29 cellular contexts compared by ENCODE assay signal in the genomic region with DNA sequence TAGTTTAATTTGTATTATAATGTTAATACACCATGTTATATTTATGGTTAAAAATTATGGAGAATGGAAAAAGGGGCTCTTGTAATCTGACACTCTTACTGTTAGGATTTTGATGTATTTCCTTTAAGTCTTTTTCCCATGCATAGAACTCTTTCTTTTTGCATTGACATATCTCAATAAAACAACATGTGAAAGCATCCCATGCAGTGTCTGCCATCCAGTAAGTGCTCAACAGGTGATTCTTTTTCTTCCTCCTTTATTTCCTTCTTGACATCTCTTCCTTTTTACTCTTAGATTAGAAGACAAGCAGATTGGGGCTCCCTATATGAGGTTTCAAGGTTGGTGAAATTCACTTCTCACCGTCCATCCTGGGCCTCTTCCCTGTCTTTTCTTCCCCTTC. TPM values are rescaled to one million over a fixed set of nuclear protein-coding genes. Genes with fewer than 3 reads are reported as not detected.
DNase-seq lines count a peak whose midpoint lies in the region; ATAC-seq and TF ChIP-seq lines count a peak whose summit lies in the region.
"Had no signal": no experiment of that assay in that cellular context is flagged by ENCODE, and none has a peak within 500 bp of the region (broad histone marks: within the 10 kb centered on the region; RNA-seq: fewer than 3 reads in every experiment).

No MANE protein-coding gene starts in this region.

- no peaks in the 10 kb centered on the region for H3K27me3 ChIP-seq in right cardiac atrium (ENCODE audit: control insufficient read depth, insufficient read depth)
- no peaks in the 10 kb centered on the region for H3K27me3 ChIP-seq in skeletal muscle satellite cell (ENCODE audit: control insufficient read depth, insufficient read depth, low read length)
- H3K27me3 ChIP-seq in hepatocyte = no peaks in the 10 kb centered on the region
- H3K27me3 ChIP-seq: neural progenitor cell, Peyer's patch, testis had no signal

- H3K27me3 Mint-ChIP-seq in activated T-cell treated with anti-CD3 and anti-CD28 coated beads, Interleukin-2, amount 50 U/mL, for 24 hours = peaks cover 29% of the 10 kb centered on the region
- H3K27me3 Mint-ChIP-seq: progenitor cell of endocrine pancreas had no signal

- no peak overlapping the region for H2AFZ ChIP-seq in hepatocyte
- H2AFZ ChIP-seq: neural progenitor cell had no signal

- no peak for TF ChIP-seq CTCF in HEK293 (tag by site-specific recombination; IDR thresholded peaks at IDR 0.05)
- no peak for TF ChIP-seq CTCF in WI38 (IDR thresholded peaks at IDR 0.05; ENCODE audit: low read depth, low read length)
- TF ChIP-seq CTCF in hepatocyte (IDR thresholded peaks at IDR 0.05; ENCODE audit: poor library complexity) = no peak

- H3K4me1 ChIP-seq in HEK293 (ENCODE audit: control insufficient read depth, insufficient read depth, low read length) (0 out of 2 replicates have a peak, but pooled peaks cover 3% of the 10 kb centered on the region), right cardiac atrium (ENCODE audit: control insufficient read depth, insufficient read depth, low read length) (peaks cover 2% of the 10 kb centered on the region), skeletal muscle satellite cell (ENCODE audit: control insufficient read depth, insufficient read depth, low read length) (peaks cover 17% of the 10 kb centered on the region), hepatocyte (ENCODE audit: insufficient read depth) (peaks cover 13% of the 10 kb centered on the region)

- H3K27ac ChIP-seq in HEK293 (ENCODE audit: extremely low read depth, low read depth, low read length) (no peak overlapping the region), right cardiac atrium (ENCODE audit: low read length) (peak overlapping the region; percentile 85), hepatocyte (no peak overlapping the region)
- H3K27ac ChIP-seq: HL-60, neural progenitor cell, spleen, testis had no signal

- no peaks in the 10 kb centered on the region for H3K36me3 Mint-ChIP-seq in activated T-cell treated with anti-CD3 and anti-CD28 coated beads, Interleukin-2, amount 50 U/mL, for 24 hours (ENCODE audit: low read depth)
- H3K36me3 Mint-ChIP-seq: stimulated activated effector memory CD8-positive, alpha-beta T cell treated with anti-CD3 and anti-CD28 coated beads, Interleukin-12 subunit alpha, Interleukin-12 subunit beta, amount 100 ng/mL, for 72 hours had no signal

- peak overlapping the region; percentile 100 for H3K9ac ChIP-seq in skeletal muscle satellite cell (ENCODE audit: low read depth, low read length)
- H3K9ac ChIP-seq: neural progenitor cell had no signal

- H3K4me1 Mint-ChIP-seq in activated T-cell treated with anti-CD3 and anti-CD28 coated beads, Interleukin-2, amount 50 U/mL, for 24 hours (ENCODE audit: low read depth) = peaks cover 14% of the 10 kb centered on the region

- TF ChIP-seq POLR2A in erythroblast (IDR thresholded peaks at IDR 0.05; ENCODE audit: low read length) = no peak

- H3K4me3 ChIP-seq in HEK293 (ENCODE audit: low read depth, low read length) (no peak overlapping the region), WI38 (ENCODE audit: low read depth, low read length) (peak overlapping the region; percentile 90), right cardiac atrium (ENCODE audit: low read length) (peak overlapping the region; percentile 63), skeletal muscle satellite cell (ENCODE audit: low read length) (peak overlapping the region; percentile 100), hepatocyte (no peak overlapping the region)
- H3K4me3 ChIP-seq: mucosa of descending colon, neural progenitor cell, spleen, testis had no signal

- no peak for ATAC-seq in right cardiac atrium
- ATAC-seq: HepG2; mucosa of descending colon; stimulated activated effector memory CD8-positive, alpha-beta T cell treated with anti-CD3 and anti-CD28 coated beads, Interleukin-12 subunit alpha, Interleukin-12 subunit beta, amount 100 ng/mL, for 72 hours; T-helper 17 cell had no signal

- 77% methylated on average over 1 of the region's 1 CpG for WGBS in right cardiac atrium
- 93% methylated on average over 1 of the region's 1 CpG for WGBS in hepatocyte (ENCODE audit: low lambda C conversion rate, missing lambda C conversion rate)

- intact Hi-C loops in right cardiac atrium (cut with DNase I) = no loop called here

- no peaks in the 10 kb centered on the region for H4K20me1 ChIP-seq in hepatocyte (ENCODE audit: insufficient read depth, poor library complexity, severe bottlenecking)

- no peaks in the 10 kb centered on the region for H3K9me3 Mint-ChIP-seq in activated T-cell treated with anti-CD3 and anti-CD28 coated beads, Interleukin-2, amount 50 U/mL, for 24 hours
- H3K9me3 Mint-ChIP-seq: H9; neural progenitor cell; stimulated activated effector memory CD8-positive, alpha-beta T cell treated with anti-CD3 and anti-CD28 coated beads, Interleukin-12 subunit alpha, Interleukin-12 subunit beta, amount 100 ng/mL, for 72 hours had no signal

- no peaks in the 10 kb centered on the region for H3K36me3 ChIP-seq in HEK293 (ENCODE audit: control insufficient read depth in 2 of 2, insufficient read depth in 1 of 2, low read length in 2 of 2)
- H3K36me3 ChIP-seq in skeletal muscle satellite cell (ENCODE audit: insufficient read depth, low read length) = peaks cover 34% of the 10 kb centered on the region
- H3K36me3 ChIP-seq in hepatocyte (replicated peaks; ENCODE audit: insufficient read depth, low read depth) = no peaks in the 10 kb centered on the region
- H3K36me3 ChIP-seq: neural progenitor cell, Peyer's patch, spleen had no signal

- no peaks in the 10 kb centered on the region for H3K9me3 ChIP-seq in HEK293 (ENCODE audit: control insufficient read depth, insufficient read depth, low read depth, low read length)
- no peaks in the 10 kb centered on the region for H3K9me3 ChIP-seq in right cardiac atrium (ENCODE audit: control insufficient read depth, low read length)
- H3K9me3 ChIP-seq in skeletal muscle satellite cell (replicated peaks; ENCODE audit: low read length) = no peaks in the 10 kb centered on the region
- H3K9me3 ChIP-seq in hepatocyte (ENCODE audit: low read depth) = no peaks in the 10 kb centered on the region
- H3K9me3 ChIP-seq: mucosa of descending colon, Peyer's patch, spleen, testis had no signal

- H3K4me2 ChIP-seq in skeletal muscle satellite cell (ENCODE audit: low read length) = peak overlapping the region; percentile 93
- H3K4me2 ChIP-seq in hepatocyte = no peak overlapping the region
- H3K4me2 ChIP-seq: neural progenitor cell had no signal

- POLR2A ChIA-PET in HEK293 (lab: Yijun Ruan, JAX) = no interaction called here

- peaks cover 49% of the 10 kb centered on the region for H3K79me2 ChIP-seq in hepatocyte

- H3K4me3 Mint-ChIP-seq in activated T-cell treated with anti-CD3 and anti-CD28 coated beads, Interleukin-2, amount 50 U/mL, for 24 hours = no peak overlapping the region
- H3K4me3 Mint-ChIP-seq: CD14-positive monocyte; H9; neural progenitor cell; stimulated activated effector memory CD8-positive, alpha-beta T cell treated with anti-CD3 and anti-CD28 coated beads, Interleukin-12 subunit alpha, Interleukin-12 subunit beta, amount 100 ng/mL, for 72 hours; T-helper 17 cell had no signal

- DNase-seq in right cardiac atrium (no peak), RKO (ENCODE audit: low spot score) (no peak), erythroblast (lab: John Stamatoyannopoulos, UW) (no peak), hepatocyte (ENCODE audit: low spot score) (no peak)
- no peak for DNase-seq in activated T-cell treated with anti-CD3 and anti-CD28 coated beads, Interleukin-2, amount 50 U/mL, for 24 hours
- DNase-seq: activated CD4-positive, alpha-beta T cell treated with anti-CD3 and anti-CD28 coated beads for 48 hours; activated naive CD4-positive, alpha-beta T cell treated with Interleukin-2 at 50 U/mL for 16 hours; activated T-cell treated with anti-CD3 and anti-CD28 coated beads, Interleukin-2, amount 50 U/mL, for 48 hours; amygdala; caudate nucleus; dermis blood vessel endothelial cell; H9; hippocampal formation; mucosa of descending colon; NCI-H524 treated with DMSO at 0.1 percent for 48 hours; Peyer's patch; spleen; stimulated activated CD4-positive, alpha-beta T cell treated with anti-CD3 and anti-CD28 coated beads, Interleukin-2, amount 100 ng/mL, for 48 hours; T-helper 17 cell; testis had no signal

- CTCF ChIA-PET in HEK293 (lab: Yijun Ruan, JAX) = no interaction called here

- no peak overlapping the region for H3K27ac Mint-ChIP-seq in activated T-cell treated with anti-CD3 and anti-CD28 coated beads, Interleukin-2, amount 50 U/mL, for 24 hours
- H3K27ac Mint-ChIP-seq: H9; neural progenitor cell; progenitor cell of endocrine pancreas; stimulated activated effector memory CD8-positive, alpha-beta T cell treated with anti-CD3 and anti-CD28 coated beads, Interleukin-12 subunit alpha, Interleukin-12 subunit beta, amount 100 ng/mL, for 72 hours; T-helper 17 cell had no signal

- H3K9me2 ChIP-seq in hepatocyte (replicated peaks; ENCODE audit: insufficient read depth) = no peaks in the 10 kb centered on the region

TF ChIP-seq in HEK293, 187 proteins besides CTCF, POLR2A, EP300 and RAD21 (continues in another document):
- TF ChIP-seq ZNF544 (tag by site-specific recombination; IDR thresholded peaks at IDR 0.05) (no peak), ZNF701 (tag by site-specific recombination; IDR thresholded peaks at IDR 0.05) (no peak), ZNF610 (tag by site-specific recombination; IDR thresholded peaks at IDR 0.05; ENCODE audit: borderline replicate concordance) (no peak), ZNF580 (tag by site-specific recombination; IDR thresholded peaks at IDR 0.05) (no peak), ZNF416 (tag by site-specific recombination; IDR thresholded peaks at IDR 0.05) (no peak), ZFP3 (tag by site-specific recombination; IDR thresholded peaks at IDR 0.05; ENCODE audit: low read depth) (no peak), HOXD13 (CRISPR knock-in tag; IDR thresholded peaks at IDR 0.05; ENCODE audit: borderline replicate concordance) (no peak), ZNF221 (tag by site-specific recombination; IDR thresholded peaks at IDR 0.05; ENCODE audit: borderline replicate concordance) (no peak), ZNF549 (tag by site-specific recombination; IDR thresholded peaks at IDR 0.05) (no peak), ZNF24 (tag by site-specific recombination; IDR thresholded peaks at IDR 0.05) (no peak), SCRT1 (tag by site-specific recombination; IDR thresholded peaks at IDR 0.05; ENCODE audit: borderline replicate concordance) (peak; percentile 75), ZNF529 (tag by site-specific recombination; IDR thresholded peaks at IDR 0.05; ENCODE audit: insufficient replicate concordance) (no peak), TCF7L2 (IDR thresholded peaks at IDR 0.05; ENCODE audit: borderline replicate concordance, low read depth, low read length) (no peak)

RNA-seq across cellular contexts. Expression of gene NEXN, which starts 2.8 kb away (rescaled TPM):
- total RNA-seq in right cardiac atrium = 100 to 1,000 TPM; 209 to 313 (median 259) TPM
- polyA plus RNA-seq in right cardiac atrium = 418 TPM
- 5.1 and 6.1 TPM in 2 replicates for total RNA-seq in skeletal muscle satellite cell (2012; rRNA removed)
- total RNA-seq in hepatocyte = 5.1 and 5.3 TPM in 2 replicates
- polyA plus RNA-seq in hepatocyte = 11.5 and 12.2 TPM in 2 replicates

Comparison
In these comparisons a context has a peak if more than half of its experiments do, and no peak if none do; other contexts are left out.
1. H3K4me3 ChIP-seq: peak in WI38 (single experiment), right cardiac atrium (single experiment) and skeletal muscle satellite cell (single experiment); none in HEK293 (single experiment) and hepatocyte (single experiment).
2. RNA of gene NEXN, which starts 2.8 kb away (total RNA-seq): 209 to 313 TPM in right cardiac atrium; 5.1 to 5.3 TPM in hepatocyte; every median in the first group is over 10 times any median in the second.